Comparison of ENCODE assay signal across 1 cellular context in the genomic region with DNA sequence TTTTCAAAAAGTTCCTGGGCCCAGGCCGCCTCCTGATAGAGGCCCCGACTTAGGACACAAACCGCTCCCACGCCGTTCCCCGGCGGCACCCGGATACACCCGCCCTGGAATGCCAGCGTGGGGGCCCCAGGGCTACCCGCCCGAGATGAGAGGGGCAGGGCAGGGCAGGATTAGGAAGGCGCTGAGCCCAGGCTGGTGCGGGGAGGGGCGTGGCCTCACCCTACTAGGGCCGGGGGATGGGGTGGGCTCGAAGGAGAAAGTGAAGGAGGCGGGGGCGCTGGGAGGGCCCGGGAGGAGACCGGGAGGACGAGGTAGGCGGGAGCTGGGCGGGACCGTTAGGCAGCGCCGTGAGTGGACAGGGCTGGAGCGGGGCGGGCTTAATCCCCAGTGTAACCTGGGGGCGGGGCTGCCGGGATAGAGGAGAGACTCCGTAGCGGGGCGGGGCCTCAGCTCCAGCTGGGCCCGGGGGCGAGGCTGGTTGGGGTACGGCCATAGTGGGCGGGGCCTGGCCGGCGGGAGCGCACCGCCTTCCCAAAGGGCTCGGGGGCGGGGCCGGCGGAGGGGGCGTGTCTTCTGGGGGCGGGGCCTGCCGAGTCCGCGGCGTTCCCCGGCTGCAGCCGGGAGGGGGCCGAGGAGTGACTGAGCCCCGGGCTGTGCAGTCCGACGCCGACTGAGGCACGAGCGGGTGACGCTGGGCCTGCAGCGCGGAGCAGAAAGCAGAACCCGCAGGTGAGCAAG.
TF ChIP-seq lines count a peak whose summit lies in the region.

A gene with protein sequence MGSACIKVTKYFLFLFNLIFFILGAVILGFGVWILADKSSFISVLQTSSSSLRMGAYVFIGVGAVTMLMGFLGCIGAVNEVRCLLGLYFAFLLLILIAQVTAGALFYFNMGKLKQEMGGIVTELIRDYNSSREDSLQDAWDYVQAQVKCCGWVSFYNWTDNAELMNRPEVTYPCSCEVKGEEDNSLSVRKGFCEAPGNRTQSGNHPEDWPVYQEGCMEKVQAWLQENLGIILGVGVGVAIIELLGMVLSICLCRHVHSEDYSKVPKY (plus strand): TSS at position 656 of the 738 bp plus-strand sequence. CDS start 29,000 bp downstream, outside the sequence.

TF ChIP-seq in HepG2, 621 proteins besides CTCF, POLR2A, EP300 and RAD21 (continued from another document):
- TF ChIP-seq SP4 (CRISPR knock-in tag; IDR thresholded peaks at IDR 0.05) (peak; percentile 64), DMAP1 (CRISPR knock-in tag; IDR thresholded peaks at IDR 0.05) (0 out of 2 replicates have a peak, but pooled peaks have one; percentile 8), ATF7-NPFF (CRISPR knock-in tag; IDR thresholded peaks at IDR 0.05; ENCODE audit: low read depth) (no peak), ZNF564 (CRISPR knock-in tag; IDR thresholded peaks at IDR 0.05) (peak; percentile 65; the same call in 1 of the 2 replicates), NFYC (CRISPR knock-in tag; IDR thresholded peaks at IDR 0.05) (peak; percentile 45; the same call in 1 of the 2 replicates), PITX1 (CRISPR knock-in tag; IDR thresholded peaks at IDR 0.05) (0 out of 2 replicates have a peak, but pooled peaks have one; percentile 27), RBM39 (IDR thresholded peaks at IDR 0.05; ENCODE audit: low read depth, low read length, poor library complexity, severe bottlenecking) (peak; percentile 15), ARNT (IDR thresholded peaks at IDR 0.05) (no peak), MAZ (IDR thresholded peaks at IDR 0.05; ENCODE audit: borderline replicate concordance, low read depth, low read length) (0 out of 2 replicates have a peak, but pooled peaks have one; percentile 12), MAZ (CRISPR knock-in tag; IDR thresholded peaks at IDR 0.05; ENCODE audit: low read depth) (0 out of 2 replicates have a peak, but pooled peaks have one; percentile 27), SP1 (IDR thresholded peaks at IDR 0.05) (no peak), SP1 (CRISPR knock-in tag; IDR thresholded peaks at IDR 0.05) (peak; percentile 57), ZNF614 (CRISPR knock-in tag; IDR thresholded peaks at IDR 0.05; ENCODE audit: borderline replicate concordance) (0 out of 2 replicates have a peak, but pooled peaks have one; percentile 34)
- TF ChIP-seq, protein P1, sequence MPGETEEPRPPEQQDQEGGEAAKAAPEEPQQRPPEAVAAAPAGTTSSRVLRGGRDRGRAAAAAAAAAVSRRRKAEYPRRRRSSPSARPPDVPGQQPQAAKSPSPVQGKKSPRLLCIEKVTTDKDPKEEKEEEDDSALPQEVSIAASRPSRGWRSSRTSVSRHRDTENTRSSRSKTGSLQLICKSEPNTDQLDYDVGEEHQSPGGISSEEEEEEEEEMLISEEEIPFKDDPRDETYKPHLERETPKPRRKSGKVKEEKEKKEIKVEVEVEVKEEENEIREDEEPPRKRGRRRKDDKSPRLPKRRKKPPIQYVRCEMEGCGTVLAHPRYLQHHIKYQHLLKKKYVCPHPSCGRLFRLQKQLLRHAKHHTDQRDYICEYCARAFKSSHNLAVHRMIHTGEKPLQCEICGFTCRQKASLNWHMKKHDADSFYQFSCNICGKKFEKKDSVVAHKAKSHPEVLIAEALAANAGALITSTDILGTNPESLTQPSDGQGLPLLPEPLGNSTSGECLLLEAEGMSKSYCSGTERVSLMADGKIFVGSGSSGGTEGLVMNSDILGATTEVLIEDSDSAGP (CRISPR knock-in tag; IDR thresholded peaks at IDR 0.05; ENCODE audit: borderline replicate concordance): peak; percentile 27; the same call in 1 of the 2 replicates
- TF ChIP-seq, protein P2, sequence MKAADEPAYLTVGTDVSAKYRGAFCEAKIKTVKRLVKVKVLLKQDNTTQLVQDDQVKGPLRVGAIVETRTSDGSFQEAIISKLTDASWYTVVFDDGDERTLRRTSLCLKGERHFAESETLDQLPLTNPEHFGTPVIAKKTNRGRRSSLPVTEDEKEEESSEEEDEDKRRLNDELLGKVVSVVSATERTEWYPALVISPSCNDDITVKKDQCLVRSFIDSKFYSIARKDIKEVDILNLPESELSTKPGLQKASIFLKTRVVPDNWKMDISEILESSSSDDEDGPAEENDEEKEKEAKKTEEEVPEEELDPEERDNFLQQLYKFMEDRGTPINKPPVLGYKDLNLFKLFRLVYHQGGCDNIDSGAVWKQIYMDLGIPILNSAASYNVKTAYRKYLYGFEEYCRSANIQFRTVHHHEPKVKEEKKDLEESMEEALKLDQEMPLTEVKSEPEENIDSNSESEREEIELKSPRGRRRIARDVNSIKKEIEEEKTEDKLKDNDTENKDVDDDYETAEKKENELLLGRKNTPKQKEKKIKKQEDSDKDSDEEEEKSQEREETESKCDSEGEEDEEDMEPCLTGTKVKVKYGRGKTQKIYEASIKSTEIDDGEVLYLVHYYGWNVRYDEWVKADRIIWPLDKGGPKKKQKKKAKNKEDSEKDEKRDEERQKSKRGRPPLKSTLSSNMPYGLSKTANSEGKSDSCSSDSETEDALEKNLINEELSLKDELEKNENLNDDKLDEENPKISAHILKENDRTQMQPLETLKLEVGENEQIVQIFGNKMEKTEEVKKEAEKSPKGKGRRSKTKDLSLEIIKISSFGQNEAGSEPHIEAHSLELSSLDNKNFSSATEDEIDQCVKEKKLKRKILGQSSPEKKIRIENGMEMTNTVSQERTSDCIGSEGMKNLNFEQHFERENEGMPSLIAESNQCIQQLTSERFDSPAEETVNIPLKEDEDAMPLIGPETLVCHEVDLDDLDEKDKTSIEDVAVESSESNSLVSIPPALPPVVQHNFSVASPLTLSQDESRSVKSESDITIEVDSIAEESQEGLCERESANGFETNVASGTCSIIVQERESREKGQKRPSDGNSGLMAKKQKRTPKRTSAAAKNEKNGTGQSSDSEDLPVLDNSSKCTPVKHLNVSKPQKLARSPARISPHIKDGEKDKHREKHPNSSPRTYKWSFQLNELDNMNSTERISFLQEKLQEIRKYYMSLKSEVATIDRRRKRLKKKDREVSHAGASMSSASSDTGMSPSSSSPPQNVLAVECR (CRISPR knock-in tag; IDR thresholded peaks at IDR 0.05; ENCODE audit: borderline replicate concordance): 0 out of 2 replicates have a peak, but pooled peaks have one; percentile 38
- TF ChIP-seq, protein P3, sequence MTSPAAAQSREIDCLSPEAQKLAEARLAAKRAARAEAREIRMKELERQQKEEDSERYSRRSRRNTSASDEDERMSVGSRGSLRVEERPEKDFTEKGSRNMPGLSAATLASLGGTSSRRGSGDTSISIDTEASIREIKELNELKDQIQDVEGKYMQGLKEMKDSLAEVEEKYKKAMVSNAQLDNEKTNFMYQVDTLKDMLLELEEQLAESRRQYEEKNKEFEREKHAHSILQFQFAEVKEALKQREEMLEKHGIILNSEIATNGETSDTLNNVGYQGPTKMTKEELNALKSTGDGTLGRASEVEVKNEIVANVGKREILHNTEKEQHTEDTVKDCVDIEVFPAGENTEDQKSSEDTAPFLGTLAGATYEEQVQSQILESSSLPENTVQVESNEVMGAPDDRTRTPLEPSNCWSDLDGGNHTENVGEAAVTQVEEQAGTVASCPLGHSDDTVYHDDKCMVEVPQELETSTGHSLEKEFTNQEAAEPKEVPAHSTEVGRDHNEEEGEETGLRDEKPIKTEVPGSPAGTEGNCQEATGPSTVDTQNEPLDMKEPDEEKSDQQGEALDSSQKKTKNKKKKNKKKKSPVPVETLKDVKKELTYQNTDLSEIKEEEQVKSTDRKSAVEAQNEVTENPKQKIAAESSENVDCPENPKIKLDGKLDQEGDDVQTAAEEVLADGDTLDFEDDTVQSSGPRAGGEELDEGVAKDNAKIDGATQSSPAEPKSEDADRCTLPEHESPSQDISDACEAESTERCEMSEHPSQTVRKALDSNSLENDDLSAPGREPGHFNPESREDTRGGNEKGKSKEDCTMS (CRISPR knock-in tag; conservative IDR thresholded peaks at IDR 0.05): no peak
- TF ChIP-seq, protein P4, sequence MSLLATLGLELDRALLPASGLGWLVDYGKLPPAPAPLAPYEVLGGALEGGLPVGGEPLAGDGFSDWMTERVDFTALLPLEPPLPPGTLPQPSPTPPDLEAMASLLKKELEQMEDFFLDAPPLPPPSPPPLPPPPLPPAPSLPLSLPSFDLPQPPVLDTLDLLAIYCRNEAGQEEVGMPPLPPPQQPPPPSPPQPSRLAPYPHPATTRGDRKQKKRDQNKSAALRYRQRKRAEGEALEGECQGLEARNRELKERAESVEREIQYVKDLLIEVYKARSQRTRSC (CRISPR knock-in tag; IDR thresholded peaks at IDR 0.05; ENCODE audit: low read depth): no peak
- TF ChIP-seq, protein P5, sequence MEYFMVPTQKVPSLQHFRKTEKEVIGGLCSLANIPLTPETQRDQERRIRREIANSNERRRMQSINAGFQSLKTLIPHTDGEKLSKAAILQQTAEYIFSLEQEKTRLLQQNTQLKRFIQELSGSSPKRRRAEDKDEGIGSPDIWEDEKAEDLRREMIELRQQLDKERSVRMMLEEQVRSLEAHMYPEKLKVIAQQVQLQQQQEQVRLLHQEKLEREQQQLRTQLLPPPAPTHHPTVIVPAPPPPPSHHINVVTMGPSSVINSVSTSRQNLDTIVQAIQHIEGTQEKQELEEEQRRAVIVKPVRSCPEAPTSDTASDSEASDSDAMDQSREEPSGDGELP (IDR thresholded peaks at IDR 0.05; ENCODE audit: borderline replicate concordance, low read depth): peak; percentile 85; the same call in 1 of the 2 replicates
- TF ChIP-seq, protein P6, sequence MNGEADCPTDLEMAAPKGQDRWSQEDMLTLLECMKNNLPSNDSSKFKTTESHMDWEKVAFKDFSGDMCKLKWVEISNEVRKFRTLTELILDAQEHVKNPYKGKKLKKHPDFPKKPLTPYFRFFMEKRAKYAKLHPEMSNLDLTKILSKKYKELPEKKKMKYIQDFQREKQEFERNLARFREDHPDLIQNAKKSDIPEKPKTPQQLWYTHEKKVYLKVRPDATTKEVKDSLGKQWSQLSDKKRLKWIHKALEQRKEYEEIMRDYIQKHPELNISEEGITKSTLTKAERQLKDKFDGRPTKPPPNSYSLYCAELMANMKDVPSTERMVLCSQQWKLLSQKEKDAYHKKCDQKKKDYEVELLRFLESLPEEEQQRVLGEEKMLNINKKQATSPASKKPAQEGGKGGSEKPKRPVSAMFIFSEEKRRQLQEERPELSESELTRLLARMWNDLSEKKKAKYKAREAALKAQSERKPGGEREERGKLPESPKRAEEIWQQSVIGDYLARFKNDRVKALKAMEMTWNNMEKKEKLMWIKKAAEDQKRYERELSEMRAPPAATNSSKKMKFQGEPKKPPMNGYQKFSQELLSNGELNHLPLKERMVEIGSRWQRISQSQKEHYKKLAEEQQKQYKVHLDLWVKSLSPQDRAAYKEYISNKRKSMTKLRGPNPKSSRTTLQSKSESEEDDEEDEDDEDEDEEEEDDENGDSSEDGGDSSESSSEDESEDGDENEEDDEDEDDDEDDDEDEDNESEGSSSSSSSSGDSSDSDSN (CRISPR knock-in tag; IDR thresholded peaks at IDR 0.05): 0 out of 2 replicates have a peak, but pooled peaks have one; percentile 13
- TF ChIP-seq, protein P7, sequence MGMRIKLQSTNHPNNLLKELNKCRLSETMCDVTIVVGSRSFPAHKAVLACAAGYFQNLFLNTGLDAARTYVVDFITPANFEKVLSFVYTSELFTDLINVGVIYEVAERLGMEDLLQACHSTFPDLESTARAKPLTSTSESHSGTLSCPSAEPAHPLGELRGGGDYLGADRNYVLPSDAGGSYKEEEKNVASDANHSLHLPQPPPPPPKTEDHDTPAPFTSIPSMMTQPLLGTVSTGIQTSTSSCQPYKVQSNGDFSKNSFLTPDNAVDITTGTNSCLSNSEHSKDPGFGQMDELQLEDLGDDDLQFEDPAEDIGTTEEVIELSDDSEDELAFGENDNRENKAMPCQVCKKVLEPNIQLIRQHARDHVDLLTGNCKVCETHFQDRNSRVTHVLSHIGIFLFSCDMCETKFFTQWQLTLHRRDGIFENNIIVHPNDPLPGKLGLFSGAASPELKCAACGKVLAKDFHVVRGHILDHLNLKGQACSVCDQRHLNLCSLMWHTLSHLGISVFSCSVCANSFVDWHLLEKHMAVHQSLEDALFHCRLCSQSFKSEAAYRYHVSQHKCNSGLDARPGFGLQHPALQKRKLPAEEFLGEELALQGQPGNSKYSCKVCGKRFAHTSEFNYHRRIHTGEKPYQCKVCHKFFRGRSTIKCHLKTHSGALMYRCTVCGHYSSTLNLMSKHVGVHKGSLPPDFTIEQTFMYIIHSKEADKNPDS (CRISPR knock-in tag; IDR thresholded peaks at IDR 0.05): no peak
